ENCODE assay signal across 1 cellular context in genomic region chr17:50977487-50978159, GRCh38.
TF ChIP-seq lines count a peak whose summit lies in the region.

No MANE protein-coding gene starts in this region.

TF ChIP-seq in HepG2, 621 proteins besides CTCF, POLR2A, EP300 and RAD21 (continued from another document):
- TF ChIP-seq, protein P1, sequence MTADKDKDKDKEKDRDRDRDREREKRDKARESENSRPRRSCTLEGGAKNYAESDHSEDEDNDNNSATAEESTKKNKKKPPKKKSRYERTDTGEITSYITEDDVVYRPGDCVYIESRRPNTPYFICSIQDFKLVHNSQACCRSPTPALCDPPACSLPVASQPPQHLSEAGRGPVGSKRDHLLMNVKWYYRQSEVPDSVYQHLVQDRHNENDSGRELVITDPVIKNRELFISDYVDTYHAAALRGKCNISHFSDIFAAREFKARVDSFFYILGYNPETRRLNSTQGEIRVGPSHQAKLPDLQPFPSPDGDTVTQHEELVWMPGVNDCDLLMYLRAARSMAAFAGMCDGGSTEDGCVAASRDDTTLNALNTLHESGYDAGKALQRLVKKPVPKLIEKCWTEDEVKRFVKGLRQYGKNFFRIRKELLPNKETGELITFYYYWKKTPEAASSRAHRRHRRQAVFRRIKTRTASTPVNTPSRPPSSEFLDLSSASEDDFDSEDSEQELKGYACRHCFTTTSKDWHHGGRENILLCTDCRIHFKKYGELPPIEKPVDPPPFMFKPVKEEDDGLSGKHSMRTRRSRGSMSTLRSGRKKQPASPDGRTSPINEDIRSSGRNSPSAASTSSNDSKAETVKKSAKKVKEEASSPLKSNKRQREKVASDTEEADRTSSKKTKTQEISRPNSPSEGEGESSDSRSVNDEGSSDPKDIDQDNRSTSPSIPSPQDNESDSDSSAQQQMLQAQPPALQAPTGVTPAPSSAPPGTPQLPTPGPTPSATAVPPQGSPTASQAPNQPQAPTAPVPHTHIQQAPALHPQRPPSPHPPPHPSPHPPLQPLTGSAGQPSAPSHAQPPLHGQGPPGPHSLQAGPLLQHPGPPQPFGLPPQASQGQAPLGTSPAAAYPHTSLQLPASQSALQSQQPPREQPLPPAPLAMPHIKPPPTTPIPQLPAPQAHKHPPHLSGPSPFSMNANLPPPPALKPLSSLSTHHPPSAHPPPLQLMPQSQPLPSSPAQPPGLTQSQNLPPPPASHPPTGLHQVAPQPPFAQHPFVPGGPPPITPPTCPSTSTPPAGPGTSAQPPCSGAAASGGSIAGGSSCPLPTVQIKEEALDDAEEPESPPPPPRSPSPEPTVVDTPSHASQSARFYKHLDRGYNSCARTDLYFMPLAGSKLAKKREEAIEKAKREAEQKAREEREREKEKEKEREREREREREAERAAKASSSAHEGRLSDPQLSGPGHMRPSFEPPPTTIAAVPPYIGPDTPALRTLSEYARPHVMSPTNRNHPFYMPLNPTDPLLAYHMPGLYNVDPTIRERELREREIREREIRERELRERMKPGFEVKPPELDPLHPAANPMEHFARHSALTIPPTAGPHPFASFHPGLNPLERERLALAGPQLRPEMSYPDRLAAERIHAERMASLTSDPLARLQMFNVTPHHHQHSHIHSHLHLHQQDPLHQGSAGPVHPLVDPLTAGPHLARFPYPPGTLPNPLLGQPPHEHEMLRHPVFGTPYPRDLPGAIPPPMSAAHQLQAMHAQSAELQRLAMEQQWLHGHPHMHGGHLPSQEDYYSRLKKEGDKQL (CRISPR knock-in tag; IDR thresholded peaks at IDR 0.05; ENCODE audit: low read depth): peak; percentile 27; the same call in 1 of the 2 replicates
- TF ChIP-seq, protein P2, sequence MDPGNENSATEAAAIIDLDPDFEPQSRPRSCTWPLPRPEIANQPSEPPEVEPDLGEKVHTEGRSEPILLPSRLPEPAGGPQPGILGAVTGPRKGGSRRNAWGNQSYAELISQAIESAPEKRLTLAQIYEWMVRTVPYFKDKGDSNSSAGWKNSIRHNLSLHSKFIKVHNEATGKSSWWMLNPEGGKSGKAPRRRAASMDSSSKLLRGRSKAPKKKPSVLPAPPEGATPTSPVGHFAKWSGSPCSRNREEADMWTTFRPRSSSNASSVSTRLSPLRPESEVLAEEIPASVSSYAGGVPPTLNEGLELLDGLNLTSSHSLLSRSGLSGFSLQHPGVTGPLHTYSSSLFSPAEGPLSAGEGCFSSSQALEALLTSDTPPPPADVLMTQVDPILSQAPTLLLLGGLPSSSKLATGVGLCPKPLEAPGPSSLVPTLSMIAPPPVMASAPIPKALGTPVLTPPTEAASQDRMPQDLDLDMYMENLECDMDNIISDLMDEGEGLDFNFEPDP (CRISPR knock-in tag; conservative IDR thresholded peaks at IDR 0.05): no peak
- TF ChIP-seq, protein P3, sequence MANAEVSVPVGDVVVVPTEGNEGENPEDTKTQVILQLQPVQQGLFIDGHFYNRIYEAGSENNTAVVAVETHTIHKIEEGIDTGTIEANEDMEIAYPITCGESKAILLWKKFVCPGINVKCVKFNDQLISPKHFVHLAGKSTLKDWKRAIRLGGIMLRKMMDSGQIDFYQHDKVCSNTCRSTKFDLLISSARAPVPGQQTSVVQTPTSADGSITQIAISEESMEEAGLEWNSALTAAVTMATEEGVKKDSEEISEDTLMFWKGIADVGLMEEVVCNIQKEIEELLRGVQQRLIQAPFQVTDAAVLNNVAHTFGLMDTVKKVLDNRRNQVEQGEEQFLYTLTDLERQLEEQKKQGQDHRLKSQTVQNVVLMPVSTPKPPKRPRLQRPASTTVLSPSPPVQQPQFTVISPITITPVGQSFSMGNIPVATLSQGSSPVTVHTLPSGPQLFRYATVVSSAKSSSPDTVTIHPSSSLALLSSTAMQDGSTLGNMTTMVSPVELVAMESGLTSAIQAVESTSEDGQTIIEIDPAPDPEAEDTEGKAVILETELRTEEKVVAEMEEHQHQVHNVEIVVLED (CRISPR knock-in tag; IDR thresholded peaks at IDR 0.05; ENCODE audit: borderline replicate concordance): peak; percentile 32; the same call in 1 of the 2 replicates
- TF ChIP-seq ARID3A (IDR thresholded peaks at IDR 0.05; ENCODE audit: low read depth, low read length): peak; percentile 23; the same call in 1 of the 2 replicates
- TF ChIP-seq SCMH1 (CRISPR knock-in tag; IDR thresholded peaks at IDR 0.05; ENCODE audit: borderline replicate concordance): no peak
- no peak for TF ChIP-seq SOX13 (IDR thresholded peaks at IDR 0.05)
- TF ChIP-seq SOX13 (CRISPR knock-in tag; conservative IDR thresholded peaks at IDR 0.05 in 1 of 2, IDR thresholded peaks at IDR 0.05 in 1 of 2): peak in 1 of 2 experiments; percentile 69; a peak in 2 of 4 replicates
- TF ChIP-seq PITX1 (CRISPR knock-in tag; IDR thresholded peaks at IDR 0.05): peak; percentile 60
- TF ChIP-seq SP1 (IDR thresholded peaks at IDR 0.05): no peak
- TF ChIP-seq SP1 (CRISPR knock-in tag; IDR thresholded peaks at IDR 0.05): no peak
- TF ChIP-seq NFATC3 (CRISPR knock-in tag; IDR thresholded peaks at IDR 0.05): no peak
- TF ChIP-seq HMG20A (CRISPR knock-in tag; IDR thresholded peaks at IDR 0.05; ENCODE audit: borderline replicate concordance): 0 out of 2 replicates have a peak, but pooled peaks have one; percentile 36
- TF ChIP-seq ZNF136 (CRISPR knock-in tag; IDR thresholded peaks at IDR 0.05; ENCODE audit: low read depth): 0 out of 2 replicates have a peak, but pooled peaks have one; percentile 47
- no peak for TF ChIP-seq ETV6 (CRISPR knock-in tag; conservative IDR thresholded peaks at IDR 0.05)
- no peak for TF ChIP-seq ZNF333 (CRISPR knock-in tag; IDR thresholded peaks at IDR 0.05; ENCODE audit: borderline replicate concordance)
- TF ChIP-seq ZNF446 (CRISPR knock-in tag; IDR thresholded peaks at IDR 0.05): no peak
- TF ChIP-seq ZNF580 (CRISPR knock-in tag; IDR thresholded peaks at IDR 0.05; ENCODE audit: borderline replicate concordance, low read depth): peak; percentile 86; the same call in 1 of the 2 replicates
- no peak for TF ChIP-seq TMF1 (CRISPR knock-in tag; IDR thresholded peaks at IDR 0.05; ENCODE audit: low read depth)
- TF ChIP-seq HOXA3 (CRISPR knock-in tag; IDR thresholded peaks at IDR 0.05): peak; percentile 88
- TF ChIP-seq ISL2 (CRISPR knock-in tag; IDR thresholded peaks at IDR 0.05): peak; percentile 85; the same call in 1 of the 2 replicates
- peak; percentile 78 for TF ChIP-seq MEIS2 (CRISPR knock-in tag; IDR thresholded peaks at IDR 0.05)
- TF ChIP-seq FOXJ3 (CRISPR knock-in tag; IDR thresholded peaks at IDR 0.05; ENCODE audit: borderline replicate concordance): peak; percentile 67; the same call in 1 of the 2 replicates
- TF ChIP-seq ZFAT (CRISPR knock-in tag; conservative IDR thresholded peaks at IDR 0.05): no peak
- TF ChIP-seq, protein P4, sequence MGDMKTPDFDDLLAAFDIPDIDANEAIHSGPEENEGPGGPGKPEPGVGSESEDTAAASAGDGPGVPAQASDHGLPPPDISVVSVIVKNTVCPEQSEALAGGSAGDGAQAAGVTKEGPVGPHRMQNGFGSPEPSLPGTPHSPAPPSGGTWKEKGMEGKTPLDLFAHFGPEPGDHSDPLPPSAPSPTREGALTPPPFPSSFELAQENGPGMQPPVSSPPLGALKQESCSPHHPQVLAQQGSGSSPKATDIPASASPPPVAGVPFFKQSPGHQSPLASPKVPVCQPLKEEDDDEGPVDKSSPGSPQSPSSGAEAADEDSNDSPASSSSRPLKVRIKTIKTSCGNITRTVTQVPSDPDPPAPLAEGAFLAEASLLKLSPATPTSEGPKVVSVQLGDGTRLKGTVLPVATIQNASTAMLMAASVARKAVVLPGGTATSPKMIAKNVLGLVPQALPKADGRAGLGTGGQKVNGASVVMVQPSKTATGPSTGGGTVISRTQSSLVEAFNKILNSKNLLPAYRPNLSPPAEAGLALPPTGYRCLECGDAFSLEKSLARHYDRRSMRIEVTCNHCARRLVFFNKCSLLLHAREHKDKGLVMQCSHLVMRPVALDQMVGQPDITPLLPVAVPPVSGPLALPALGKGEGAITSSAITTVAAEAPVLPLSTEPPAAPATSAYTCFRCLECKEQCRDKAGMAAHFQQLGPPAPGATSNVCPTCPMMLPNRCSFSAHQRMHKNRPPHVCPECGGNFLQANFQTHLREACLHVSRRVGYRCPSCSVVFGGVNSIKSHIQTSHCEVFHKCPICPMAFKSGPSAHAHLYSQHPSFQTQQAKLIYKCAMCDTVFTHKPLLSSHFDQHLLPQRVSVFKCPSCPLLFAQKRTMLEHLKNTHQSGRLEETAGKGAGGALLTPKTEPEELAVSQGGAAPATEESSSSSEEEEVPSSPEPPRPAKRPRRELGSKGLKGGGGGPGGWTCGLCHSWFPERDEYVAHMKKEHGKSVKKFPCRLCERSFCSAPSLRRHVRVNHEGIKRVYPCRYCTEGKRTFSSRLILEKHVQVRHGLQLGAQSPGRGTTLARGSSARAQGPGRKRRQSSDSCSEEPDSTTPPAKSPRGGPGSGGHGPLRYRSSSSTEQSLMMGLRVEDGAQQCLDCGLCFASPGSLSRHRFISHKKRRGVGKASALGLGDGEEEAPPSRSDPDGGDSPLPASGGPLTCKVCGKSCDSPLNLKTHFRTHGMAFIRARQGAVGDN (CRISPR knock-in tag; IDR thresholded peaks at IDR 0.05): peak; percentile 75
- no peak for TF ChIP-seq ZNF782 (CRISPR knock-in tag; IDR thresholded peaks at IDR 0.05; ENCODE audit: borderline replicate concordance)
- TF ChIP-seq KDM1A (CRISPR knock-in tag; IDR thresholded peaks at IDR 0.05): peak; percentile 75
- TF ChIP-seq ARHGAP35 (CRISPR knock-in tag; IDR thresholded peaks at IDR 0.05; ENCODE audit: borderline replicate concordance): no peak
- TF ChIP-seq ZNF251 (CRISPR knock-in tag; IDR thresholded peaks at IDR 0.05): no peak
- no peak for TF ChIP-seq CBX1 (IDR thresholded peaks at IDR 0.05; ENCODE audit: low read depth)
- TF ChIP-seq SALL2 (CRISPR knock-in tag; IDR thresholded peaks at IDR 0.05): no peak
- TF ChIP-seq ZBTB21 (CRISPR knock-in tag; IDR thresholded peaks at IDR 0.05): no peak
- no peak for TF ChIP-seq MAFF (IDR thresholded peaks at IDR 0.05; ENCODE audit: low read depth, low read length)
- peak; percentile 51; the same call in 1 of the 2 replicates for TF ChIP-seq ZNF740 (CRISPR knock-in tag; IDR thresholded peaks at IDR 0.05)
- no peak for TF ChIP-seq ZNF589 (CRISPR knock-in tag; conservative IDR thresholded peaks at IDR 0.05)
- TF ChIP-seq, protein P5, sequence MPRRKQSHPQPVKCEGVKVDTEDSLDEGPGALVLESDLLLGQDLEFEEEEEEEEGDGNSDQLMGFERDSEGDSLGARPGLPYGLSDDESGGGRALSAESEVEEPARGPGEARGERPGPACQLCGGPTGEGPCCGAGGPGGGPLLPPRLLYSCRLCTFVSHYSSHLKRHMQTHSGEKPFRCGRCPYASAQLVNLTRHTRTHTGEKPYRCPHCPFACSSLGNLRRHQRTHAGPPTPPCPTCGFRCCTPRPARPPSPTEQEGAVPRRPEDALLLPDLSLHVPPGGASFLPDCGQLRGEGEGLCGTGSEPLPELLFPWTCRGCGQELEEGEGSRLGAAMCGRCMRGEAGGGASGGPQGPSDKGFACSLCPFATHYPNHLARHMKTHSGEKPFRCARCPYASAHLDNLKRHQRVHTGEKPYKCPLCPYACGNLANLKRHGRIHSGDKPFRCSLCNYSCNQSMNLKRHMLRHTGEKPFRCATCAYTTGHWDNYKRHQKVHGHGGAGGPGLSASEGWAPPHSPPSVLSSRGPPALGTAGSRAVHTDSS (CRISPR knock-in tag; conservative IDR thresholded peaks at IDR 0.05): peak; percentile 33; the same call in 1 of the 2 replicates
- TF ChIP-seq ZSCAN22 (CRISPR knock-in tag; IDR thresholded peaks at IDR 0.05): peak; percentile 43; the same call in 1 of the 2 replicates
- no peak for TF ChIP-seq ZNF205 (CRISPR knock-in tag; IDR thresholded peaks at IDR 0.05)
- TF ChIP-seq, protein P6, sequence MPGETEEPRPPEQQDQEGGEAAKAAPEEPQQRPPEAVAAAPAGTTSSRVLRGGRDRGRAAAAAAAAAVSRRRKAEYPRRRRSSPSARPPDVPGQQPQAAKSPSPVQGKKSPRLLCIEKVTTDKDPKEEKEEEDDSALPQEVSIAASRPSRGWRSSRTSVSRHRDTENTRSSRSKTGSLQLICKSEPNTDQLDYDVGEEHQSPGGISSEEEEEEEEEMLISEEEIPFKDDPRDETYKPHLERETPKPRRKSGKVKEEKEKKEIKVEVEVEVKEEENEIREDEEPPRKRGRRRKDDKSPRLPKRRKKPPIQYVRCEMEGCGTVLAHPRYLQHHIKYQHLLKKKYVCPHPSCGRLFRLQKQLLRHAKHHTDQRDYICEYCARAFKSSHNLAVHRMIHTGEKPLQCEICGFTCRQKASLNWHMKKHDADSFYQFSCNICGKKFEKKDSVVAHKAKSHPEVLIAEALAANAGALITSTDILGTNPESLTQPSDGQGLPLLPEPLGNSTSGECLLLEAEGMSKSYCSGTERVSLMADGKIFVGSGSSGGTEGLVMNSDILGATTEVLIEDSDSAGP (CRISPR knock-in tag; IDR thresholded peaks at IDR 0.05; ENCODE audit: borderline replicate concordance): peak; percentile 26; the same call in 1 of the 2 replicates
- TF ChIP-seq SIX1 (CRISPR knock-in tag; IDR thresholded peaks at IDR 0.05; ENCODE audit: borderline replicate concordance): peak; percentile 60; the same call in 1 of the 2 replicates
- TF ChIP-seq HES4 (CRISPR knock-in tag; IDR thresholded peaks at IDR 0.05; ENCODE audit: borderline replicate concordance): no peak
